ENCODE assay signal across 2 cellular contexts in genomic region chr11:92253945-92254344, GRCh38.
TF ChIP-seq lines count a peak whose summit lies in the region.

No MANE protein-coding gene starts in this region.

TF ChIP-seq in HEK293, 187 proteins besides CTCF, POLR2A, EP300 and RAD21 (continued from another document):
- no peak for TF ChIP-seq ZBTB10 (tag by site-specific recombination; IDR thresholded peaks at IDR 0.05)
- peak; percentile 82 for TF ChIP-seq OSR2 (tag by site-specific recombination; IDR thresholded peaks at IDR 0.05)
- TF ChIP-seq ZNF488 (tag by site-specific recombination; IDR thresholded peaks at IDR 0.05), result no peak
- TF ChIP-seq ZNF621 (tag by site-specific recombination; IDR thresholded peaks at IDR 0.05), result no peak
- TF ChIP-seq ZNF529 (tag by site-specific recombination; IDR thresholded peaks at IDR 0.05; ENCODE audit: insufficient replicate concordance), result no peak
- TF ChIP-seq TRIM28 (IDR thresholded peaks at IDR 0.05; ENCODE audit: borderline replicate concordance, low read length), result peak; percentile 22; the same call in 1 of the 2 replicates
- 0 out of 2 replicates have a peak, but pooled peaks have one; percentile 19 for TF ChIP-seq ZBTB48 (tag by site-specific recombination; IDR thresholded peaks at IDR 0.05)
- TF ChIP-seq ZSCAN30 (tag by site-specific recombination; IDR thresholded peaks at IDR 0.05), result peak; percentile 96

TF ChIP-seq in H1, 55 proteins besides CTCF, POLR2A, EP300 and RAD21 (continued from another document):
- TF ChIP-seq EZH2 (IDR thresholded peaks at IDR 0.05; ENCODE audit: low read depth, low read length, severe bottlenecking) (no peak), SAP30 (IDR thresholded peaks at IDR 0.05; ENCODE audit: insufficient read depth, insufficient replicate concordance, low read length) (no peak), ATF3 (IDR thresholded peaks at IDR 0.05; ENCODE audit: insufficient read depth, low read depth, low read length) (0 out of 2 replicates have a peak, but pooled peaks have one; percentile 40), SIX5 (IDR thresholded peaks at IDR 0.05; ENCODE audit: low read depth, low read length) (no peak), JUND (IDR thresholded peaks at IDR 0.05; ENCODE audit: low read length) (peak; percentile 58; the same call in 1 of the 2 replicates), POU5F1 (IDR thresholded peaks at IDR 0.05; ENCODE audit: low read depth, low read length) (no peak)
